In genomic region chr1:93448292-93448982, GRCh38 we compare ENCODE assay signal across 8 cellular contexts. TPM values are rescaled to one million over a fixed set of nuclear protein-coding genes. Genes with fewer than 3 reads are reported as not detected.
DNase-seq lines count a peak whose midpoint lies in the region; ATAC-seq and TF ChIP-seq lines count a peak whose summit lies in the region.

No MANE protein-coding gene starts in this region.

- H3K4me3 ChIP-seq in CD4-positive, CD25-positive, alpha-beta regulatory T cell (ENCODE audit: low read depth, low read length): peak overlapping the region; percentile 80
- H3K4me3 ChIP-seq in HAP-1: peak overlapping the region; percentile 79
- H3K4me3 ChIP-seq in OCI-LY3 (ENCODE audit: low read length): peak overlapping the region; percentile 80
- H3K4me3 ChIP-seq in cardiac fibroblast (replicated peaks in 1 of 2; ENCODE audit: low read depth in 2 of 2, low read length in 2 of 2): peak overlapping the region; percentile 74 to 87

- no peaks in the 10 kb centered on the region for H3K36me3 ChIP-seq in CD4-positive, CD25-positive, alpha-beta regulatory T cell (ENCODE audit: control insufficient read depth, insufficient read depth, low read length)
- H3K36me3 ChIP-seq in HAP-1 (replicated peaks) (no peaks in the 10 kb centered on the region), OCI-LY3 (replicated peaks; ENCODE audit: low read depth, low read length) (no peaks in the 10 kb centered on the region)

- H3K4me1 ChIP-seq in CD4-positive, CD25-positive, alpha-beta regulatory T cell (ENCODE audit: control insufficient read depth, insufficient read depth, low read length, poor library complexity, severe bottlenecking): peaks cover 25% of the 10 kb centered on the region
- H3K4me1 ChIP-seq in HAP-1 (peaks cover 18% of the 10 kb centered on the region), OCI-LY3 (ENCODE audit: low read length) (peaks cover 15% of the 10 kb centered on the region)

- DNase-seq in CD4-positive, CD25-positive, alpha-beta regulatory T cell: no peak
- peak; percentile 53 to 84 for DNase-seq in HAP-1 (ENCODE audit: low spot score in 2 of 2)
- peak; percentile 20 to 29 for DNase-seq in cardiac fibroblast (ENCODE audit: low read depth in 2 of 2)
- peak; percentile 16 for DNase-seq in kidney glomerular epithelial cell (lab: John Stamatoyannopoulos, UW)
- DNase-seq in stimulated activated effector memory CD8-positive, alpha-beta T cell treated with anti-CD3 and anti-CD28 coated beads, Interleukin-12 subunit alpha, Interleukin-12 subunit beta, amount 100 ng/mL, for 72 hours (ENCODE audit: low spot score in 2 of 2): no peak
- no peak for DNase-seq in mesenteric fat pad (ENCODE audit: low spot score)
- no peak for DNase-seq in stimulated activated naive CD4-positive, alpha-beta T cell treated with Interleukin-2 at 50 U/mL for 16 hours (lab: John Stamatoyannopoulos, UW)

- H4K20me1 ChIP-seq in OCI-LY3 (ENCODE audit: insufficient read depth, low read length): peaks cover 11% of the 10 kb centered on the region; the same call in 1 of the 2 replicates

- peaks cover 36% of the 10 kb centered on the region for H3K79me2 ChIP-seq in OCI-LY3 (ENCODE audit: low read length)

- no peak for ATAC-seq in CD4-positive, CD25-positive, alpha-beta regulatory T cell (ENCODE audit: low read depth in 2 of 2)
- peak; percentile 68 for ATAC-seq in stimulated activated effector memory CD8-positive, alpha-beta T cell treated with anti-CD3 and anti-CD28 coated beads, Interleukin-12 subunit alpha, Interleukin-12 subunit beta, amount 100 ng/mL, for 72 hours

- peak overlapping the region; percentile 43 for H2AFZ ChIP-seq in OCI-LY3 (ENCODE audit: low read depth, low read length)

- no peaks in the 10 kb centered on the region for H3K36me3 Mint-ChIP-seq in CD4-positive, CD25-positive, alpha-beta regulatory T cell
- H3K36me3 Mint-ChIP-seq in stimulated activated effector memory CD8-positive, alpha-beta T cell treated with anti-CD3 and anti-CD28 coated beads, Interleukin-12 subunit alpha, Interleukin-12 subunit beta, amount 100 ng/mL, for 72 hours: no peaks in the 10 kb centered on the region

- peak overlapping the region; percentile 78 to 92 (median 90) for H3K4me3 Mint-ChIP-seq in CD4-positive, CD25-positive, alpha-beta regulatory T cell
- H3K4me3 Mint-ChIP-seq in stimulated activated effector memory CD8-positive, alpha-beta T cell treated with anti-CD3 and anti-CD28 coated beads, Interleukin-12 subunit alpha, Interleukin-12 subunit beta, amount 100 ng/mL, for 72 hours: peak overlapping the region; percentile 92

- H3K9me3 ChIP-seq in CD4-positive, CD25-positive, alpha-beta regulatory T cell (ENCODE audit: control insufficient read depth in 2 of 2, low read length in 2 of 2): no peaks in the 10 kb centered on the region
- no peaks in the 10 kb centered on the region for H3K9me3 ChIP-seq in HAP-1
- H3K9me3 ChIP-seq in OCI-LY3 (ENCODE audit: insufficient read depth, low read length): no peaks in the 10 kb centered on the region

- H3K4me2 ChIP-seq in OCI-LY3 (ENCODE audit: low read length): peak overlapping the region; percentile 86

- peaks cover 66% of the 10 kb centered on the region for H3K27me3 Mint-ChIP-seq in CD4-positive, CD25-positive, alpha-beta regulatory T cell

- in situ Hi-C loops in HAP-1 (cut with MboI; ENCODE audit: low sequenced_read_pairs): loop anchor here (25.0 kb wide), 2 partner anchors 164 to 389 kb away; no protein-coding TSS in a partner anchor

- H3K27me3 ChIP-seq in CD4-positive, CD25-positive, alpha-beta regulatory T cell (ENCODE audit: control insufficient read depth, insufficient read depth, low read length): peaks cover 48% of the 10 kb centered on the region
- H3K27me3 ChIP-seq in HAP-1 (ENCODE audit: low read depth) (no peaks in the 10 kb centered on the region), OCI-LY3 (ENCODE audit: low read depth, low read length) (no peaks in the 10 kb centered on the region)

- H3K4me1 Mint-ChIP-seq in CD4-positive, CD25-positive, alpha-beta regulatory T cell: peaks cover 9 to 20% (median 16%) of the 10 kb centered on the region in 4 donors
- peaks cover 15% of the 10 kb centered on the region for H3K4me1 Mint-ChIP-seq in stimulated activated effector memory CD8-positive, alpha-beta T cell treated with anti-CD3 and anti-CD28 coated beads, Interleukin-12 subunit alpha, Interleukin-12 subunit beta, amount 100 ng/mL, for 72 hours

- peaks cover 0 to 7% (median 0%) of the 10 kb centered on the region in 7 donors for H3K9me3 Mint-ChIP-seq in CD4-positive, CD25-positive, alpha-beta regulatory T cell
- no peaks in the 10 kb centered on the region for H3K9me3 Mint-ChIP-seq in stimulated activated effector memory CD8-positive, alpha-beta T cell treated with anti-CD3 and anti-CD28 coated beads, Interleukin-12 subunit alpha, Interleukin-12 subunit beta, amount 100 ng/mL, for 72 hours

- no peak overlapping the region for H3K27ac Mint-ChIP-seq in CD4-positive, CD25-positive, alpha-beta regulatory T cell
- H3K27ac Mint-ChIP-seq in stimulated activated effector memory CD8-positive, alpha-beta T cell treated with anti-CD3 and anti-CD28 coated beads, Interleukin-12 subunit alpha, Interleukin-12 subunit beta, amount 100 ng/mL, for 72 hours: peak overlapping the region; percentile 39

- no peak overlapping the region for H3K27ac ChIP-seq in CD4-positive, CD25-positive, alpha-beta regulatory T cell (ENCODE audit: insufficient read depth, low read length, poor library complexity, severe bottlenecking)
- H3K27ac ChIP-seq in OCI-LY3 (ENCODE audit: low read length): no peak overlapping the region; the same call in 1 of the 2 replicates

- TF ChIP-seq CTCF in OCI-LY3 (IDR thresholded peaks at IDR 0.05; ENCODE audit: low read depth, low read length): no peak
- TF ChIP-seq CTCF in cardiac fibroblast (IDR thresholded peaks at IDR 0.05; ENCODE audit: low read depth, low read length): no peak

- peak overlapping the region; percentile 71 for H3K9ac ChIP-seq in OCI-LY3 (ENCODE audit: low read length)

RNA-seq across cellular contexts. Expression of gene FNBP1L, which starts 0.5 kb away (rescaled TPM):
- 2.4 TPM for total RNA-seq in CD4-positive, CD25-positive, alpha-beta regulatory T cell
- polyA plus RNA-seq in CD4-positive, CD25-positive, alpha-beta regulatory T cell: under 1 TPM in 3 of 4 donors, not detected in 1; 0.10 to 0.52 (median 0.16) TPM
- total RNA-seq in mesenteric fat pad: 22.8 TPM

Comparison
In these comparisons a context has a peak if more than half of its experiments do, and no peak if none do; other contexts are left out.
1. DNase-seq: peak in HAP-1 (2 of 2), cardiac fibroblast (2 of 2) and kidney glomerular epithelial cell (single experiment); none in CD4-positive, CD25-positive, alpha-beta regulatory T cell (0 of 3), stimulated activated effector memory CD8-positive, alpha-beta T cell treated with anti-CD3 and anti-CD28 coated beads, Interleukin-12 subunit alpha, Interleukin-12 subunit beta, amount 100 ng/mL, for 72 hours (0 of 2), mesenteric fat pad (single experiment) and stimulated activated naive CD4-positive, alpha-beta T cell treated with Interleukin-2 at 50 U/mL for 16 hours (single experiment).
2. Peak in every context shown above with its lines, with median percentiles within 50 percentile points of each other: H3K4me3 ChIP-seq.